11 cellular contexts compared by ENCODE assay signal in genomic region chr16:24544640-24545039, GRCh38. TPM values are rescaled to one million over a fixed set of nuclear protein-coding genes. Genes with fewer than 3 reads are reported as not detected.
A peak's percentile ranks its signal among the peaks of the same experiment; 100 is the strongest.
DNase-seq lines count a peak whose midpoint lies in the region; ATAC-seq and TF ChIP-seq lines count a peak whose summit lies in the region.
"Had no signal": no experiment of that assay in that cellular context is flagged by ENCODE, and none has a peak within 500 bp of the region (broad histone marks: within the 10 kb centered on the region; RNA-seq: fewer than 3 reads in every experiment).

No MANE protein-coding gene starts in this region.

- peaks cover 12% of the 10 kb centered on the region for H3K36me3 Mint-ChIP-seq in chondrocyte (ENCODE audit: low read depth)

- DNase-seq in HCEC 1CT (peak; percentile 49), chondrocyte (ENCODE audit: low spot score) (no peak), NCI-H510A (lab: John Stamatoyannopoulos, UW) (no peak), NCI-H2107 treated with DMSO at 0.1 percent for 48 hours (lab: John Stamatoyannopoulos, UW; ENCODE audit: unreplicated experiment) (no peak)
- DNase-seq in activated CD4-positive, CD25-positive, alpha-beta regulatory T cell treated with anti-CD3 and anti-CD28 coated beads, Interleukin-2, amount 50 U/mL, for 72 hours: no peak
- DNase-seq: activated CD4-positive, alpha-beta T cell treated with anti-CD3 and anti-CD28 coated beads, Interleukin-2, amount 50 U/mL, for 4 hours; NCI-H1105 treated with DMSO at 0.1 percent for 48 hours; RPMI8226 had no signal

- no peak overlapping the region for H3K4me3 ChIP-seq in BLaER1
- peak overlapping the region; percentile 16 for H3K4me3 ChIP-seq in neural cell (ENCODE audit: low read length)

- H2AFZ ChIP-seq in neural cell (ENCODE audit: low read depth, low read length): no peak overlapping the region

- H3K27ac ChIP-seq in BLaER1 (no peak overlapping the region), neural cell (ENCODE audit: low read length) (no peak overlapping the region)

- peaks cover 45% of the 10 kb centered on the region for H3K4me1 Mint-ChIP-seq in chondrocyte (ENCODE audit: low read depth)

- no peaks in the 10 kb centered on the region for H3K9me2 ChIP-seq in neural cell (ENCODE audit: insufficient read depth, low read length)

- no peaks in the 10 kb centered on the region for H3K9me3 Mint-ChIP-seq in chondrocyte (ENCODE audit: low read depth)

- H3K4me1 ChIP-seq in BLaER1: peaks cover 33% of the 10 kb centered on the region

- TF ChIP-seq RAD21 in neural cell (conservative IDR thresholded peaks at IDR 0.05): no peak

- peaks cover 86% of the 10 kb centered on the region for H3K79me2 ChIP-seq in neural cell (replicated peaks; ENCODE audit: insufficient read depth, low read length)

- H4K20me1 ChIP-seq in BLaER1 (peaks cover 100% of the 10 kb centered on the region), neural cell (ENCODE audit: insufficient read depth) (peaks cover 21% of the 10 kb centered on the region)

- H3K4me2 ChIP-seq in BLaER1 (peak overlapping the region; percentile 86; the same call in 1 of the 2 replicates), neural cell (ENCODE audit: low read length) (no peak overlapping the region)

- H3K36me3 ChIP-seq in BLaER1: peaks cover 55% of the 10 kb centered on the region
- peaks cover 8% of the 10 kb centered on the region for H3K36me3 ChIP-seq in neural cell (ENCODE audit: insufficient read depth, low read length)

- ATAC-seq in HG03135 (IDR thresholded peaks at IDR 0.05; ENCODE audit: unreplicated experiment): no peak

- no peak overlapping the region for H3K9ac ChIP-seq in BLaER1
- H3K9ac ChIP-seq in neural cell (ENCODE audit: low read length): no peak overlapping the region

- TF ChIP-seq EP300 in neural cell (conservative IDR thresholded peaks at IDR 0.05; ENCODE audit: poor library complexity, severe bottlenecking): no peak

- no peaks in the 10 kb centered on the region for H3K27me3 ChIP-seq in BLaER1
- H3K27me3 ChIP-seq in neural cell (ENCODE audit: insufficient read depth, low read depth, low read length): no peaks in the 10 kb centered on the region

- no peaks in the 10 kb centered on the region for H3F3A ChIP-seq in neural cell (ENCODE audit: insufficient read depth, low read length, poor library complexity, severe bottlenecking)

- TF ChIP-seq CTCF in chondrocyte (IDR thresholded peaks at IDR 0.05) (no peak), neural cell (IDR thresholded peaks at IDR 0.05; ENCODE audit: poor library complexity, severe bottlenecking) (no peak)

- H3K9me3 ChIP-seq in BLaER1: no peaks in the 10 kb centered on the region
- H3K9me3 ChIP-seq in neural cell (ENCODE audit: low read length): no peaks in the 10 kb centered on the region

- peak overlapping the region; percentile 76 for H3K27ac Mint-ChIP-seq in chondrocyte (ENCODE audit: unreplicated experiment)

- H3K27me3 Mint-ChIP-seq in chondrocyte (ENCODE audit: low read depth): no peaks in the 10 kb centered on the region

- peak overlapping the region; percentile 17 for H3K4me3 Mint-ChIP-seq in chondrocyte (ENCODE audit: unreplicated experiment)

TF ChIP-seq in neural cell, 6 proteins besides CTCF, POLR2A, EP300 and RAD21:
- TF ChIP-seq MXI1 (conservative IDR thresholded peaks at IDR 0.05; ENCODE audit: poor library complexity, severe bottlenecking): no peak
TF ChIP-seq in neural cell: peak in this region for 0.

RNA-seq across cellular contexts. Expression of gene RBBP6, which starts 5.3 kb away (rescaled TPM):
- 30.9 to 40.8 TPM (median 33.0 TPM) in 3 replicates for total RNA-seq in chondrocyte
- 75.5 and 95.4 TPM in 2 replicates for polyA plus RNA-seq in neural cell
- 76.7 and 103 TPM in 2 replicates for polyA minus RNA-seq in neural cell
